Comparison of ENCODE assay signal across 1 cellular context in the genomic region with DNA sequence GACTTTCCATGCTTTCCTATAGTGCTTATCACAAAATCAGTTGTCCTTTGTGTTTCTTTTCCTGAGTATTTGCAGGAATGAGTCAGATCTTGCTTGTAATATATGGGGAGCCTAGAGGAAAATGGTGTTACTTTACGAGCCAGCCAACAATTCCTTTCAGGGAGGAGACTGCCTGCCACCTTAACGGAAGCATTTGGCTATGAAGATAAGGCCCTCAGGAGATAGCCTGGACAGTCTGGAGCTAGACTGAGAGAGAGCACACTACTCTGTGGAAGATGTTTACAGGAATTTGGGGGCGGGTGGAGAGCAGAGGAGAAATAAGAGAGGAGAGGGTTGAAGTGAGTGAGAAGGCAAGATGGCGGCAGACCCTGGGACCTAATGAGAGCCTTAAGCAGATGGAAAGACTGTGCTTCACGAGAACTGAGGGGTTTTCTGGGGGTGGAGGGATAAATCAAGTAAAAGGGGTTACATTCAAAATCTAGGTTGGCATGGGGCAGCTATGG.
TF ChIP-seq lines count a peak whose summit lies in the region.

No MANE protein-coding gene starts in this region.

TF ChIP-seq in K562, 482 proteins besides CTCF, POLR2A, EP300 and RAD21 (continued from another document and continues in another):
- TF ChIP-seq, protein P1, sequence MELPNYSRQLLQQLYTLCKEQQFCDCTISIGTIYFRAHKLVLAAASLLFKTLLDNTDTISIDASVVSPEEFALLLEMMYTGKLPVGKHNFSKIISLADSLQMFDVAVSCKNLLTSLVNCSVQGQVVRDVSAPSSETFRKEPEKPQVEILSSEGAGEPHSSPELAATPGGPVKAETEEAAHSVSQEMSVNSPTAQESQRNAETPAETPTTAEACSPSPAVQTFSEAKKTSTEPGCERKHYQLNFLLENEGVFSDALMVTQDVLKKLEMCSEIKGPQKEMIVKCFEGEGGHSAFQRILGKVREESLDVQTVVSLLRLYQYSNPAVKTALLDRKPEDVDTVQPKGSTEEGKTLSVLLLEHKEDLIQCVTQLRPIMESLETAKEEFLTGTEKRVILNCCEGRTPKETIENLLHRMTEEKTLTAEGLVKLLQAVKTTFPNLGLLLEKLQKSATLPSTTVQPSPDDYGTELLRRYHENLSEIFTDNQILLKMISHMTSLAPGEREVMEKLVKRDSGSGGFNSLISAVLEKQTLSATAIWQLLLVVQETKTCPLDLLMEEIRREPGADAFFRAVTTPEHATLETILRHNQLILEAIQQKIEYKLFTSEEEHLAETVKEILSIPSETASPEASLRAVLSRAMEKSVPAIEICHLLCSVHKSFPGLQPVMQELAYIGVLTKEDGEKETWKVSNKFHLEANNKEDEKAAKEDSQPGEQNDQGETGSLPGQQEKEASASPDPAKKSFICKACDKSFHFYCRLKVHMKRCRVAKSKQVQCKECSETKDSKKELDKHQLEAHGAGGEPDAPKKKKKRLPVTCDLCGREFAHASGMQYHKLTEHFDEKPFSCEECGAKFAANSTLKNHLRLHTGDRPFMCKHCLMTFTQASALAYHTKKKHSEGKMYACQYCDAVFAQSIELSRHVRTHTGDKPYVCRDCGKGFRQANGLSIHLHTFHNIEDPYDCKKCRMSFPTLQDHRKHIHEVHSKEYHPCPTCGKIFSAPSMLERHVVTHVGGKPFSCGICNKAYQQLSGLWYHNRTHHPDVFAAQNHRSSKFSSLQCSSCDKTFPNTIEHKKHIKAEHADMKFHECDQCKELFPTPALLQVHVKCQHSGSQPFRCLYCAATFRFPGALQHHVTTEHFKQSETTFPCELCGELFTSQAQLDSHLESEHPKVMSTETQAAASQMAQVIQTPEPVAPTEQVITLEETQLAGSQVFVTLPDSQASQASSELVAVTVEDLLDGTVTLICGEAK (IDR thresholded peaks at IDR 0.05) = 0 out of 2 replicates have a peak, but pooled peaks have one; percentile 45
- TF ChIP-seq, protein P1 (CRISPR knock-in tag; IDR thresholded peaks at IDR 0.05) = no peak
- TF ChIP-seq, protein P2, sequence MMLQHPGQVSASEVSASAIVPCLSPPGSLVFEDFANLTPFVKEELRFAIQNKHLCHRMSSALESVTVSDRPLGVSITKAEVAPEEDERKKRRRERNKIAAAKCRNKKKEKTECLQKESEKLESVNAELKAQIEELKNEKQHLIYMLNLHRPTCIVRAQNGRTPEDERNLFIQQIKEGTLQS (IDR thresholded peaks at IDR 0.05) = peak; percentile 48; the same call in 1 of the 2 replicates
- TF ChIP-seq, protein P2 (CRISPR knock-in tag; conservative IDR thresholded peaks at IDR 0.05) = no peak
- TF ChIP-seq ILF3 (IDR thresholded peaks at IDR 0.05; ENCODE audit: borderline replicate concordance) (no peak), DPF2 (IDR thresholded peaks at IDR 0.05) (peak; percentile 95), LEF1 (IDR thresholded peaks at IDR 0.05) (peak; percentile 85), POLR2AphosphoS5 (IDR thresholded peaks at IDR 0.05; ENCODE audit: control insufficient read depth, insufficient read depth, low read depth, low read length) (peak; percentile 85), U2AF1 (optimal IDR thresholded peaks at IDR 0.05; ENCODE audit: low read depth, low read length) (no peak), RNF2 (IDR thresholded peaks at IDR 0.05) (peak; percentile 73), NCOA1 (IDR thresholded peaks at IDR 0.05; ENCODE audit: low read depth) (peak; percentile 52; the same call in 1 of the 2 replicates), NFE2 (IDR thresholded peaks at IDR 0.05; ENCODE audit: low read depth) (no peak), ZBED1 (IDR thresholded peaks at IDR 0.05) (no peak), POLR2H (tag; IDR thresholded peaks at IDR 0.05; ENCODE audit: low read depth) (peak; percentile 51), ETV1 (tag; conservative IDR thresholded peaks at IDR 0.05; ENCODE audit: low read depth) (peak; percentile 92), ZNF766 (CRISPR knock-in tag; conservative IDR thresholded peaks at IDR 0.05) (peak; percentile 84), SREBF2 (CRISPR knock-in tag; IDR thresholded peaks at IDR 0.05) (no peak), MYC (IDR thresholded peaks at IDR 0.05; ENCODE audit: low read depth, low read length) (peak; percentile 76), MYC (CRISPR knock-in tag; IDR thresholded peaks at IDR 0.05; ENCODE audit: borderline replicate concordance, low read depth) (no peak), ZKSCAN1 (IDR thresholded peaks at IDR 0.05; ENCODE audit: low read depth, low read length) (no peak), HEY1 (CRISPR knock-in tag; IDR thresholded peaks at IDR 0.05; ENCODE audit: borderline replicate concordance) (no peak), ZNF143 (CRISPR knock-in tag; IDR thresholded peaks at IDR 0.05) (no peak), NR4A1 (CRISPR knock-in tag; IDR thresholded peaks at IDR 0.05) (no peak), NR4A1 (tag; IDR thresholded peaks at IDR 0.05) (0 out of 2 replicates have a peak, but pooled peaks have one; percentile 41)
- TF ChIP-seq, protein P3, sequence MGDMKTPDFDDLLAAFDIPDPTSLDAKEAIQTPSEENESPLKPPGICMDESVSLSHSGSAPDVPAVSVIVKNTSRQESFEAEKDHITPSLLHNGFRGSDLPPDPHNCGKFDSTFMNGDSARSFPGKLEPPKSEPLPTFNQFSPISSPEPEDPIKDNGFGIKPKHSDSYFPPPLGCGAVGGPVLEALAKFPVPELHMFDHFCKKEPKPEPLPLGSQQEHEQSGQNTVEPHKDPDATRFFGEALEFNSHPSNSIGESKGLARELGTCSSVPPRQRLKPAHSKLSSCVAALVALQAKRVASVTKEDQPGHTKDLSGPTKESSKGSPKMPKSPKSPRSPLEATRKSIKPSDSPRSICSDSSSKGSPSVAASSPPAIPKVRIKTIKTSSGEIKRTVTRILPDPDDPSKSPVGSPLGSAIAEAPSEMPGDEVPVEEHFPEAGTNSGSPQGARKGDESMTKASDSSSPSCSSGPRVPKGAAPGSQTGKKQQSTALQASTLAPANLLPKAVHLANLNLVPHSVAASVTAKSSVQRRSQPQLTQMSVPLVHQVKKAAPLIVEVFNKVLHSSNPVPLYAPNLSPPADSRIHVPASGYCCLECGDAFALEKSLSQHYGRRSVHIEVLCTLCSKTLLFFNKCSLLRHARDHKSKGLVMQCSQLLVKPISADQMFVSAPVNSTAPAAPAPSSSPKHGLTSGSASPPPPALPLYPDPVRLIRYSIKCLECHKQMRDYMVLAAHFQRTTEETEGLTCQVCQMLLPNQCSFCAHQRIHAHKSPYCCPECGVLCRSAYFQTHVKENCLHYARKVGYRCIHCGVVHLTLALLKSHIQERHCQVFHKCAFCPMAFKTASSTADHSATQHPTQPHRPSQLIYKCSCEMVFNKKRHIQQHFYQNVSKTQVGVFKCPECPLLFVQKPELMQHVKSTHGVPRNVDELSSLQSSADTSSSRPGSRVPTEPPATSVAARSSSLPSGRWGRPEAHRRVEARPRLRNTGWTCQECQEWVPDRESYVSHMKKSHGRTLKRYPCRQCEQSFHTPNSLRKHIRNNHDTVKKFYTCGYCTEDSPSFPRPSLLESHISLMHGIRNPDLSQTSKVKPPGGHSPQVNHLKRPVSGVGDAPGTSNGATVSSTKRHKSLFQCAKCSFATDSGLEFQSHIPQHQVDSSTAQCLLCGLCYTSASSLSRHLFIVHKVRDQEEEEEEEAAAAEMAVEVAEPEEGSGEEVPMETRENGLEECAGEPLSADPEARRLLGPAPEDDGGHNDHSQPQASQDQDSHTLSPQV (IDR thresholded peaks at IDR 0.05) = peak; percentile 33
- TF ChIP-seq, protein P4, sequence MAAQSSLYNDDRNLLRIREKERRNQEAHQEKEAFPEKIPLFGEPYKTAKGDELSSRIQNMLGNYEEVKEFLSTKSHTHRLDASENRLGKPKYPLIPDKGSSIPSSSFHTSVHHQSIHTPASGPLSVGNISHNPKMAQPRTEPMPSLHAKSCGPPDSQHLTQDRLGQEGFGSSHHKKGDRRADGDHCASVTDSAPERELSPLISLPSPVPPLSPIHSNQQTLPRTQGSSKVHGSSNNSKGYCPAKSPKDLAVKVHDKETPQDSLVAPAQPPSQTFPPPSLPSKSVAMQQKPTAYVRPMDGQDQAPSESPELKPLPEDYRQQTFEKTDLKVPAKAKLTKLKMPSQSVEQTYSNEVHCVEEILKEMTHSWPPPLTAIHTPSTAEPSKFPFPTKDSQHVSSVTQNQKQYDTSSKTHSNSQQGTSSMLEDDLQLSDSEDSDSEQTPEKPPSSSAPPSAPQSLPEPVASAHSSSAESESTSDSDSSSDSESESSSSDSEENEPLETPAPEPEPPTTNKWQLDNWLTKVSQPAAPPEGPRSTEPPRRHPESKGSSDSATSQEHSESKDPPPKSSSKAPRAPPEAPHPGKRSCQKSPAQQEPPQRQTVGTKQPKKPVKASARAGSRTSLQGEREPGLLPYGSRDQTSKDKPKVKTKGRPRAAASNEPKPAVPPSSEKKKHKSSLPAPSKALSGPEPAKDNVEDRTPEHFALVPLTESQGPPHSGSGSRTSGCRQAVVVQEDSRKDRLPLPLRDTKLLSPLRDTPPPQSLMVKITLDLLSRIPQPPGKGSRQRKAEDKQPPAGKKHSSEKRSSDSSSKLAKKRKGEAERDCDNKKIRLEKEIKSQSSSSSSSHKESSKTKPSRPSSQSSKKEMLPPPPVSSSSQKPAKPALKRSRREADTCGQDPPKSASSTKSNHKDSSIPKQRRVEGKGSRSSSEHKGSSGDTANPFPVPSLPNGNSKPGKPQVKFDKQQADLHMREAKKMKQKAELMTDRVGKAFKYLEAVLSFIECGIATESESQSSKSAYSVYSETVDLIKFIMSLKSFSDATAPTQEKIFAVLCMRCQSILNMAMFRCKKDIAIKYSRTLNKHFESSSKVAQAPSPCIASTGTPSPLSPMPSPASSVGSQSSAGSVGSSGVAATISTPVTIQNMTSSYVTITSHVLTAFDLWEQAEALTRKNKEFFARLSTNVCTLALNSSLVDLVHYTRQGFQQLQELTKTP (IDR thresholded peaks at IDR 0.05; ENCODE audit: low read depth in 1 of 2, partially characterized antibody in 2 of 2) = peak in 1 of 2 experiments; percentile 66
- TF ChIP-seq, protein P5, sequence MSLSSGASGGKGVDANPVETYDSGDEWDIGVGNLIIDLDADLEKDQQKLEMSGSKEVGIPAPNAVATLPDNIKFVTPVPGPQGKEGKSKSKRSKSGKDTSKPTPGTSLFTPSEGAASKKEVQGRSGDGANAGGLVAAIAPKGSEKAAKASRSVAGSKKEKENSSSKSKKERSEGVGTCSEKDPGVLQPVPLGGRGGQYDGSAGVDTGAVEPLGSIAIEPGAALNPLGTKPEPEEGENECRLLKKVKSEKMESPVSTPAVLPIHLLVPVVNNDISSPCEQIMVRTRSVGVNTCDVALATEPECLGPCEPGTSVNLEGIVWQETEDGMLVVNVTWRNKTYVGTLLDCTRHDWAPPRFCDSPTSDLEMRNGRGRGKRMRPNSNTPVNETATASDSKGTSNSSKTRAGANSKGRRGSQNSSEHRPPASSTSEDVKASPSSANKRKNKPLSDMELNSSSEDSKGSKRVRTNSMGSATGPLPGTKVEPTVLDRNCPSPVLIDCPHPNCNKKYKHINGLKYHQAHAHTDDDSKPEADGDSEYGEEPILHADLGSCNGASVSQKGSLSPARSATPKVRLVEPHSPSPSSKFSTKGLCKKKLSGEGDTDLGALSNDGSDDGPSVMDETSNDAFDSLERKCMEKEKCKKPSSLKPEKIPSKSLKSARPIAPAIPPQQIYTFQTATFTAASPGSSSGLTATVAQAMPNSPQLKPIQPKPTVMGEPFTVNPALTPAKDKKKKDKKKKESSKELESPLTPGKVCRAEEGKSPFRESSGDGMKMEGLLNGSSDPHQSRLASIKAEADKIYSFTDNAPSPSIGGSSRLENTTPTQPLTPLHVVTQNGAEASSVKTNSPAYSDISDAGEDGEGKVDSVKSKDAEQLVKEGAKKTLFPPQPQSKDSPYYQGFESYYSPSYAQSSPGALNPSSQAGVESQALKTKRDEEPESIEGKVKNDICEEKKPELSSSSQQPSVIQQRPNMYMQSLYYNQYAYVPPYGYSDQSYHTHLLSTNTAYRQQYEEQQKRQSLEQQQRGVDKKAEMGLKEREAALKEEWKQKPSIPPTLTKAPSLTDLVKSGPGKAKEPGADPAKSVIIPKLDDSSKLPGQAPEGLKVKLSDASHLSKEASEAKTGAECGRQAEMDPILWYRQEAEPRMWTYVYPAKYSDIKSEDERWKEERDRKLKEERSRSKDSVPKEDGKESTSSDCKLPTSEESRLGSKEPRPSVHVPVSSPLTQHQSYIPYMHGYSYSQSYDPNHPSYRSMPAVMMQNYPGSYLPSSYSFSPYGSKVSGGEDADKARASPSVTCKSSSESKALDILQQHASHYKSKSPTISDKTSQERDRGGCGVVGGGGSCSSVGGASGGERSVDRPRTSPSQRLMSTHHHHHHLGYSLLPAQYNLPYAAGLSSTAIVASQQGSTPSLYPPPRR (CRISPR knock-in tag; IDR thresholded peaks at IDR 0.05; ENCODE audit: borderline replicate concordance) = no peak
- TF ChIP-seq, protein P6, sequence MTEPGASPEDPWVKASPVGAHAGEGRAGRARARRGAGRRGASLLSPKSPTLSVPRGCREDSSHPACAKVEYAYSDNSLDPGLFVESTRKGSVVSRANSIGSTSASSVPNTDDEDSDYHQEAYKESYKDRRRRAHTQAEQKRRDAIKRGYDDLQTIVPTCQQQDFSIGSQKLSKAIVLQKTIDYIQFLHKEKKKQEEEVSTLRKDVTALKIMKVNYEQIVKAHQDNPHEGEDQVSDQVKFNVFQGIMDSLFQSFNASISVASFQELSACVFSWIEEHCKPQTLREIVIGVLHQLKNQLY (CRISPR knock-in tag; conservative IDR thresholded peaks at IDR 0.05) = no peak
